In genomic region chr17:79991140-79991923, GRCh38 we compare ENCODE assay signal across 8 cellular contexts. TPM values are rescaled to one million over a fixed set of nuclear protein-coding genes. Genes with fewer than 3 reads are reported as not detected.
DNase-seq lines count a peak whose midpoint lies in the region; TF ChIP-seq lines count a peak whose summit lies in the region.

No MANE protein-coding gene starts in this region.

- no peak overlapping the region for H2BK5ac ChIP-seq in mesendoderm (ENCODE audit: low read length)

- peaks cover 9% of the 10 kb centered on the region for H3K4me1 ChIP-seq in mesendoderm (ENCODE audit: control insufficient read depth, low read depth, low read length)

- H2AK5ac ChIP-seq in mesendoderm (ENCODE audit: low read length) = no peak overlapping the region

- TF ChIP-seq CTCF in HL-60 (IDR thresholded peaks at IDR 0.05; ENCODE audit: insufficient read depth, low read length) = peak; percentile 31

- H3K23ac ChIP-seq in mesendoderm (ENCODE audit: low read length) = no peak overlapping the region

- peak overlapping the region; percentile 54 for H3K56ac ChIP-seq in mesendoderm (ENCODE audit: low read length)

- no peak overlapping the region for H3K4ac ChIP-seq in mesendoderm (ENCODE audit: low read depth, low read length)

- no peak overlapping the region for H4K5ac ChIP-seq in mesendoderm (ENCODE audit: low read length)

- no CpG with 5 or more reads among the region's 30 CpGs for WGBS in mesendoderm (ENCODE audit: extremely low coverage, insufficient coverage, low lambda C conversion rate)

- no peaks in the 10 kb centered on the region for H3K36me3 ChIP-seq in mesendoderm (ENCODE audit: control insufficient read depth, insufficient read depth, low read length)

- H3K4me2 ChIP-seq in mesendoderm (ENCODE audit: low read length) = peak overlapping the region; percentile 71

- H3K18ac ChIP-seq in mesendoderm (ENCODE audit: low read length) = no peak overlapping the region

- DNase-seq in AML-193 (lab: John Stamatoyannopoulos, UW) (peak; percentile 65 to 79), HL-60 (ENCODE audit: low read depth in 1 of 2, low spot score in 1 of 2) (peak; percentile 60 to 78), NCI-H82 (lab: John Stamatoyannopoulos, UW) (peak; percentile 91), mesendoderm (peak; percentile 87), NK-92 (lab: John Stamatoyannopoulos, UW; ENCODE audit: unreplicated experiment) (no peak)
- peak; percentile 58 to 70 for DNase-seq in activated CD8-positive, alpha-beta memory T cell treated with anti-CD3 and anti-CD28 coated beads for 1 hour (ENCODE audit: extremely low read depth in 1 of 2, low read depth in 1 of 2)
- DNase-seq in effector CD8-positive, alpha-beta T cell (lab: John Stamatoyannopoulos, UW) = peak; percentile 68
- peak; percentile 53 to 70 for DNase-seq in stimulated activated CD8-positive, alpha-beta memory T cell treated with anti-CD3 and anti-CD28 coated beads, Interleukin-15, amount 100 ng/mL, for 4 hours (ENCODE audit: low read depth in 2 of 2)

- peaks cover 16% of the 10 kb centered on the region for H3K27me3 ChIP-seq in HL-60 (ENCODE audit: insufficient read depth, poor library complexity, severe bottlenecking)
- no peaks in the 10 kb centered on the region for H3K27me3 ChIP-seq in mesendoderm (ENCODE audit: insufficient read depth, low read length, poor library complexity)

- H2BK15ac ChIP-seq in mesendoderm (replicated peaks; ENCODE audit: low read depth) = no peak overlapping the region

- no peak overlapping the region for H3K27ac ChIP-seq in HL-60 (replicated peaks)
- H3K27ac ChIP-seq in mesendoderm (ENCODE audit: low read depth, low read length) = no peak overlapping the region

- no peak overlapping the region for H4K8ac ChIP-seq in mesendoderm (ENCODE audit: low read depth, low read length)

- peak overlapping the region; percentile 28 for H3K4me3 ChIP-seq in HL-60 (replicated peaks; ENCODE audit: insufficient read depth, low read length)
- no peak overlapping the region for H3K4me3 ChIP-seq in mesendoderm (ENCODE audit: low read length)

- peaks cover 14% of the 10 kb centered on the region for H3K79me1 ChIP-seq in mesendoderm (ENCODE audit: low read length)

- peaks cover 2% of the 10 kb centered on the region for H3K79me2 ChIP-seq in mesendoderm (ENCODE audit: control insufficient read depth, insufficient read depth, low read length)

- H2BK120ac ChIP-seq in mesendoderm (ENCODE audit: low read depth, low read length) = no peak overlapping the region

- H3K9ac ChIP-seq in mesendoderm (ENCODE audit: low read length) = peak overlapping the region; percentile 30

RNA-seq across cellular contexts. Expression of gene TBC1D16, which starts 44.3 kb away (rescaled TPM):
- polyA plus RNA-seq in mesendoderm (2013, experiment 1 of 2) = 29.6 TPM
- 29.8 TPM for polyA plus RNA-seq in mesendoderm (2013, experiment 2 of 2)

RNA-seq across cellular contexts. Expression of gene CCDC40, which starts 45.1 kb away (rescaled TPM):
- polyA plus RNA-seq in mesendoderm (2013, experiment 1 of 2) = 1.8 TPM
- 1.7 TPM for polyA plus RNA-seq in mesendoderm (2013, experiment 2 of 2)
